21 cellular contexts compared by ENCODE assay signal in genomic region chr3:137259709-137260108, GRCh38.
DNase-seq lines count a peak whose midpoint lies in the region; ATAC-seq and TF ChIP-seq lines count a peak whose summit lies in the region.
"Had no signal": no experiment of that assay in that cellular context is flagged by ENCODE, and none has a peak within 500 bp of the region (broad histone marks: within the 10 kb centered on the region; RNA-seq: fewer than 3 reads in every experiment).

No MANE protein-coding gene starts in this region.

- no peaks in the 10 kb centered on the region for H3K9me3 ChIP-seq in heart left ventricle
- H3K9me3 ChIP-seq in SJCRH30 (replicated peaks) = no peaks in the 10 kb centered on the region
- H3K9me3 ChIP-seq: BLaER1 treated with 17β-estradiol and CSF1 and Interleukin-3, amounts not matched to agents 10 nM and 100 nM; Caco-2; HAP-1 had no signal

- 17 to 33% (median 27%) methylated on average over 5 of the region's 5 CpGs for WGBS in heart left ventricle, 4 donors

- H3K36me3 ChIP-seq in heart left ventricle (no peaks in the 10 kb centered on the region), SJCRH30 (no peaks in the 10 kb centered on the region)
- H3K36me3 ChIP-seq: BLaER1 treated with 17β-estradiol and CSF1 and Interleukin-3, amounts not matched to agents 10 nM and 100 nM; HAP-1 had no signal

- no peaks in the 10 kb centered on the region for H3K27me3 Mint-ChIP-seq in activated naive CD8-positive, alpha-beta T cell treated with anti-CD3 and anti-CD28 coated beads for 36 hours
- H3K27me3 Mint-ChIP-seq: activated CD4-positive, alpha-beta memory T cell treated with anti-CD3 and anti-CD28 coated beads for 36 hours; memory B cell had no signal

- no peaks in the 10 kb centered on the region for H3K9me3 Mint-ChIP-seq in activated naive CD8-positive, alpha-beta T cell treated with anti-CD3 and anti-CD28 coated beads for 36 hours
- H3K9me3 Mint-ChIP-seq: activated CD4-positive, alpha-beta memory T cell treated with anti-CD3 and anti-CD28 coated beads for 36 hours; memory B cell had no signal

- no peak for TF ChIP-seq CTCF in heart left ventricle (IDR thresholded peaks at IDR 0.05)

- peak in 3 of 5 donors; percentile 14 to 49 (median 32) for DNase-seq in heart left ventricle
- DNase-seq in cardiac septum (ENCODE audit: low spot score) = no peak
- DNase-seq in SJCRH30 = peak; percentile 80 to 87
- peak; percentile 64 for DNase-seq in iPS-NIHi7 (ENCODE audit: extremely low spot score)
- DNase-seq in activated naive CD8-positive, alpha-beta T cell treated with anti-CD3 and anti-CD28 coated beads for 36 hours = no peak
- DNase-seq in NCI-H2107 (lab: John Stamatoyannopoulos, UW) = no peak
- no peak for DNase-seq in HCEC 1CT
- DNase-seq: activated CD4-positive, alpha-beta memory T cell treated with anti-CD3 and anti-CD28 coated beads for 36 hours; activated effector memory CD4-positive, alpha-beta T cell treated with Interleukin-2 at 50 U/mL for 16 hours; EL; erythroblast; foreskin fibroblast; kidney; NCI-H1417 treated with DMSO at 0.1 percent for 48 hours; NCI-H446; occipital lobe; retina had no signal

- H3K36me3 Mint-ChIP-seq in activated naive CD8-positive, alpha-beta T cell treated with anti-CD3 and anti-CD28 coated beads for 36 hours = no peaks in the 10 kb centered on the region
- H3K36me3 Mint-ChIP-seq: activated CD4-positive, alpha-beta memory T cell treated with anti-CD3 and anti-CD28 coated beads for 36 hours; memory B cell had no signal

- no peak for TF ChIP-seq POLR2A in heart left ventricle (IDR thresholded peaks at IDR 0.05)

- H3K27ac Mint-ChIP-seq in activated naive CD8-positive, alpha-beta T cell treated with anti-CD3 and anti-CD28 coated beads for 36 hours = no peak overlapping the region
- H3K27ac Mint-ChIP-seq: activated CD4-positive, alpha-beta memory T cell treated with anti-CD3 and anti-CD28 coated beads for 36 hours; memory B cell had no signal

- no peak overlapping the region for H3K4me3 Mint-ChIP-seq in activated naive CD8-positive, alpha-beta T cell treated with anti-CD3 and anti-CD28 coated beads for 36 hours
- H3K4me3 Mint-ChIP-seq: activated CD4-positive, alpha-beta memory T cell treated with anti-CD3 and anti-CD28 coated beads for 36 hours; memory B cell had no signal

- intact Hi-C loops in heart left ventricle (cut with DNase I) (no loop called here), cardiac septum (cut with DNase I) (no loop called here)

- peak in 3 of 4 donors; percentile 48 to 72 (median 58) for ATAC-seq in heart left ventricle

- H3K4me1 ChIP-seq in heart left ventricle (peaks cover 0 to 15% (median 2%) of the 10 kb centered on the region in 12 donors), SJCRH30 (peaks cover 26% of the 10 kb centered on the region)
- H3K4me1 ChIP-seq: BLaER1 treated with 17β-estradiol and CSF1 and Interleukin-3, amounts not matched to agents 10 nM and 100 nM; Caco-2; HAP-1 had no signal

- no peaks in the 10 kb centered on the region for H3K27me3 ChIP-seq in heart left ventricle
- H3K27me3 ChIP-seq in SJCRH30 = no peaks in the 10 kb centered on the region
- H3K27me3 ChIP-seq: BLaER1 treated with 17β-estradiol and CSF1 and Interleukin-3, amounts not matched to agents 10 nM and 100 nM had no signal

- no peak overlapping the region for H3K4me3 ChIP-seq in heart left ventricle
- no peak overlapping the region for H3K4me3 ChIP-seq in SJCRH30
- H3K4me3 ChIP-seq: BLaER1 treated with 17β-estradiol and CSF1 and Interleukin-3, amounts not matched to agents 10 nM and 100 nM; HAP-1 had no signal

- H3K27ac ChIP-seq in heart left ventricle (no peak overlapping the region), SJCRH30 (peak overlapping the region; percentile 62)
- H3K27ac ChIP-seq: BLaER1 treated with 17β-estradiol and CSF1 and Interleukin-3, amounts not matched to agents 10 nM and 100 nM had no signal

- no peaks in the 10 kb centered on the region for H3K4me1 Mint-ChIP-seq in activated naive CD8-positive, alpha-beta T cell treated with anti-CD3 and anti-CD28 coated beads for 36 hours
- H3K4me1 Mint-ChIP-seq: memory B cell had no signal

Comparison
In these comparisons a context has a peak if more than half of its experiments do, and no peak if none do; other contexts are left out.
1. DNase-seq: peak in heart left ventricle (3 of 5), SJCRH30 (2 of 2) and iPS-NIHi7 (single experiment); none in cardiac septum (single experiment), activated naive CD8-positive, alpha-beta T cell treated with anti-CD3 and anti-CD28 coated beads for 36 hours (single experiment), NCI-H2107 (single experiment) and HCEC 1CT (single experiment).